22 cellular contexts compared by ENCODE assay signal in genomic region chr6:35202066-35202546, GRCh38. TPM values are rescaled to one million over a fixed set of nuclear protein-coding genes. Genes with fewer than 3 reads are reported as not detected.
DNase-seq lines count a peak whose midpoint lies in the region; ATAC-seq, FAIRE-seq and TF ChIP-seq lines count a peak whose summit lies in the region.
"Had no signal": no experiment of that assay in that cellular context is flagged by ENCODE, and none has a peak within 500 bp of the region (broad histone marks: within the 10 kb centered on the region; RNA-seq: fewer than 3 reads in every experiment).

No MANE protein-coding gene starts in this region.

- no peak overlapping the region for H3K4me3 Mint-ChIP-seq in H9
- H3K4me3 Mint-ChIP-seq in activated CD8-positive, alpha-beta memory T cell treated with anti-CD3 and anti-CD28 coated beads, Interleukin-2, amount 10 ng/mL, durations not matched to agents 7 days and 5 days: no peak overlapping the region
- H3K4me3 Mint-ChIP-seq: mesothelial cell of epicardium, nephron progenitor cell had no signal

- no peak for TF ChIP-seq POLR2A in GM12892 (IDR thresholded peaks at IDR 0.05; ENCODE audit: low read depth, low read length)

- no peaks in the 10 kb centered on the region for H4K20me1 ChIP-seq in H9 (ENCODE audit: control insufficient read depth, insufficient read depth, insufficient read length)
- H4K20me1 ChIP-seq in MM.1S (ENCODE audit: insufficient read depth, low read length): no peaks in the 10 kb centered on the region

- no peak overlapping the region for H4K91ac ChIP-seq in H9 (ENCODE audit: insufficient read length, low read depth, low read length)

- H3K36me3 Mint-ChIP-seq in H9 (ENCODE audit: insufficient read depth in 1 of 3, low read depth in 3 of 3): no peaks in the 10 kb centered on the region
- no peaks in the 10 kb centered on the region for H3K36me3 Mint-ChIP-seq in activated CD8-positive, alpha-beta memory T cell treated with anti-CD3 and anti-CD28 coated beads, Interleukin-2, amount 10 ng/mL, durations not matched to agents 7 days and 5 days

- H3K4me1 ChIP-seq in H9 (ENCODE audit: insufficient read depth, low read length): no peaks in the 10 kb centered on the region
- no peaks in the 10 kb centered on the region for H3K4me1 ChIP-seq in MM.1S (ENCODE audit: low read length)

- no peak overlapping the region for H3K18ac ChIP-seq in H9 (ENCODE audit: insufficient read length, low read depth, low read length)

- H3K4me2 ChIP-seq in H9 (ENCODE audit: insufficient read depth, insufficient read length, low read length) (no peak overlapping the region), MM.1S (ENCODE audit: low read depth, low read length) (no peak overlapping the region)

- no peak overlapping the region for H3K27ac Mint-ChIP-seq in H9
- H3K27ac Mint-ChIP-seq in activated CD8-positive, alpha-beta memory T cell treated with anti-CD3 and anti-CD28 coated beads, Interleukin-2, amount 10 ng/mL, durations not matched to agents 7 days and 5 days: no peak overlapping the region
- H3K27ac Mint-ChIP-seq: activated T-helper 2 cell treated with anti-CD3 and anti-CD28 coated beads, Interferon-gamma antibody, Interleukin-2, Interleukin-4, amounts not matched to agents 10 μg/mL and 5 μg/mL and 100 μg/mL, durations not matched to agents 14 hours and 24 hours and 36 hours; mesothelial cell of epicardium; nephron progenitor cell had no signal

- H3K9ac ChIP-seq in H9 (ENCODE audit: extremely low read depth, insufficient read length, low read length) (no peak overlapping the region), MM.1S (ENCODE audit: low read length) (no peak overlapping the region)

- no peak overlapping the region for H3K4me3 ChIP-seq in MM.1S (ENCODE audit: low read length)
- H3K4me3 ChIP-seq: SJSA1, skin epidermis, upper lobe of left lung had no signal

- H4K8ac ChIP-seq in H9 (replicated peaks; ENCODE audit: insufficient read length, low read depth, low read length): no peak overlapping the region

- FAIRE-seq in TTC549 (lab: Jason Lieb, UNC): peak; percentile 78
- FAIRE-seq in GM12892 (lab: Jason Lieb, UNC): no peak
- FAIRE-seq: kidney had no signal

- H3K36me3 ChIP-seq in MM.1S (replicated peaks; ENCODE audit: insufficient read depth, low read length): no peaks in the 10 kb centered on the region
- H3K36me3 ChIP-seq: brain microvascular endothelial cell, SJSA1, upper lobe of left lung had no signal

- H3K27me3 ChIP-seq in H9 (ENCODE audit: insufficient read depth, low read length) (peaks cover 3% of the 10 kb centered on the region; the same call in 1 of the 2 replicates), MM.1S (replicated peaks; ENCODE audit: insufficient read depth, low read length) (no peaks in the 10 kb centered on the region)
- H3K27me3 ChIP-seq: brain microvascular endothelial cell, SJSA1, upper lobe of left lung had no signal

- H2BK20ac ChIP-seq in H9 (ENCODE audit: low read depth, low read length, poor library complexity, severe bottlenecking): no peak overlapping the region

- TF ChIP-seq CTCF in H9 (conservative IDR thresholded peaks at IDR 0.05): peak; percentile 36; the same call in 2 of the 3 replicates
- peak; percentile 14; the same call in 1 of the 2 replicates for TF ChIP-seq CTCF in MM.1S (IDR thresholded peaks at IDR 0.05; ENCODE audit: low read length)

- no peak overlapping the region for H2BK120ac ChIP-seq in H9 (ENCODE audit: low read depth, low read length, poor library complexity, severe bottlenecking)

- no peak overlapping the region for H2AFZ ChIP-seq in H9 (ENCODE audit: low read length)
- no peak overlapping the region for H2AFZ ChIP-seq in MM.1S (ENCODE audit: low read length)

- H2BK12ac ChIP-seq in H9 (ENCODE audit: insufficient read length, low read depth, low read length): no peak overlapping the region

- no CpG with 5 or more reads among the region's 6 CpGs for WGBS in H9 (ENCODE audit: extremely low coverage, insufficient read length, low lambda C conversion rate)

- H3K9me2 ChIP-seq in MM.1S (replicated peaks; ENCODE audit: insufficient read depth, low read length): no peaks in the 10 kb centered on the region

- H3K14ac ChIP-seq in H9 (ENCODE audit: insufficient read depth, low read length): no peak overlapping the region

- no peaks in the 10 kb centered on the region for H3F3A ChIP-seq in MM.1S (ENCODE audit: insufficient read depth, low read length)

- no peak overlapping the region for H4K5ac ChIP-seq in H9 (ENCODE audit: insufficient read length, low read depth, low read length)

- H3K79me2 ChIP-seq in H9 (ENCODE audit: insufficient read depth, low read length): no peaks in the 10 kb centered on the region
- H3K79me2 ChIP-seq in MM.1S (ENCODE audit: low read length): no peaks in the 10 kb centered on the region

- H3T11ph ChIP-seq in H9 (ENCODE audit: low read length): no peak overlapping the region

- H3K4me1 Mint-ChIP-seq in H9: peaks cover 8 to 12% of the 10 kb centered on the region in 2 experiments
- no peaks in the 10 kb centered on the region for H3K4me1 Mint-ChIP-seq in activated CD8-positive, alpha-beta memory T cell treated with anti-CD3 and anti-CD28 coated beads, Interleukin-2, amount 10 ng/mL, durations not matched to agents 7 days and 5 days

- H2BK5ac ChIP-seq in H9 (ENCODE audit: insufficient read length, low read length): no peak overlapping the region

- no peak overlapping the region for H2AK5ac ChIP-seq in H9 (ENCODE audit: insufficient read length, low read length)

- no peak overlapping the region for H3K4ac ChIP-seq in H9 (ENCODE audit: low read depth, low read length)

- H3K9me3 Mint-ChIP-seq in H9: peaks cover 0 to 3% of the 10 kb centered on the region in 2 experiments; a peak in 1 of 5 replicates
- H3K9me3 Mint-ChIP-seq in activated CD8-positive, alpha-beta memory T cell treated with anti-CD3 and anti-CD28 coated beads, Interleukin-2, amount 10 ng/mL, durations not matched to agents 7 days and 5 days (ENCODE audit: low read depth): no peaks in the 10 kb centered on the region
- H3K9me3 Mint-ChIP-seq: activated T-helper 2 cell treated with anti-CD3 and anti-CD28 coated beads, Interferon-gamma antibody, Interleukin-2, Interleukin-4, amounts not matched to agents 10 μg/mL and 5 μg/mL and 100 μg/mL, durations not matched to agents 14 hours and 24 hours and 36 hours had no signal

- no peak overlapping the region for H3K27ac ChIP-seq in H9 (ENCODE audit: insufficient read length, low read depth, low read length)
- H3K27ac ChIP-seq in MM.1S (ENCODE audit: low read length): no peak overlapping the region
- H3K27ac ChIP-seq: brain microvascular endothelial cell, skin epidermis, upper lobe of left lung had no signal

- intact Hi-C loops in left colon (cut with DNase I, micrococcal nuclease): no loop called here

- no peak overlapping the region for H2BK15ac ChIP-seq in H9 (ENCODE audit: low read depth, low read length)

- H3K56ac ChIP-seq in H9 (ENCODE audit: insufficient read length, low read depth, low read length): no peak overlapping the region

- CTCF ChIA-PET in activated CD8-positive, alpha-beta memory T cell treated with anti-CD3 and anti-CD28 coated beads, Interleukin-2, amount 10 ng/mL, durations not matched to agents 7 days and 5 days (lab: Charles Lee): interaction anchor here (4.2 to 12.9 kb wide), 3 partner anchors 10 to 217 kb away, joined by 22 to 158 read pairs (median 50); no protein-coding TSS in a partner anchor

- no peak overlapping the region for H3K23ac ChIP-seq in H9 (ENCODE audit: insufficient read length, low read depth, low read length)

- peak; percentile 83 for ATAC-seq in left colon
- ATAC-seq in activated CD8-positive, alpha-beta memory T cell treated with anti-CD3 and anti-CD28 coated beads, Interleukin-2, amount 10 ng/mL, durations not matched to agents 7 days and 5 days: no peak

- peaks cover 53% of the 10 kb centered on the region for H3K27me3 Mint-ChIP-seq in H9 (ENCODE audit: low read depth)
- H3K27me3 Mint-ChIP-seq in activated CD8-positive, alpha-beta memory T cell treated with anti-CD3 and anti-CD28 coated beads, Interleukin-2, amount 10 ng/mL, durations not matched to agents 7 days and 5 days: peaks cover 56% of the 10 kb centered on the region

- H3K9me3 ChIP-seq in H9 (ENCODE audit: control insufficient read depth, low read depth, low read length) (no peaks in the 10 kb centered on the region), MM.1S (replicated peaks; ENCODE audit: insufficient read depth, low read length) (no peaks in the 10 kb centered on the region)
- H3K9me3 ChIP-seq: SJSA1, upper lobe of left lung had no signal

- no peaks in the 10 kb centered on the region for H3K79me1 ChIP-seq in H9 (ENCODE audit: insufficient read depth, low read depth, low read length, poor library complexity, severe bottlenecking)

- H3K23me2 ChIP-seq in H9 (ENCODE audit: insufficient read length, low read depth, low read length, poor library complexity, severe bottlenecking): no peaks in the 10 kb centered on the region

- DNase-seq in H9: peak; percentile 36
- DNase-seq in MM.1S: no peak
- peak in 1 of 2 donors; percentile 39 for DNase-seq in left colon
- no peak for DNase-seq in GM12892 (ENCODE audit: insufficient read length)
- no peak for DNase-seq in activated CD8-positive, alpha-beta memory T cell treated with anti-CD3 and anti-CD28 coated beads, Interleukin-2, amount 10 ng/mL, durations not matched to agents 7 days and 5 days
- no peak for DNase-seq in NCI-H1694 treated with DMSO at 0.1 percent for 48 hours (lab: John Stamatoyannopoulos, UW)
- DNase-seq in HK-2 (ENCODE audit: unreplicated experiment): no peak
- DNase-seq: activated CD4-positive, CD25-positive, alpha-beta regulatory T cell treated with anti-CD3 and anti-CD28 coated beads, Interleukin-2, amount 50 U/mL, for 72 hours; brain microvascular endothelial cell; COR-L47; EL; kidney; NCI-H2029; NCI-H526; nephron progenitor cell; upper lobe of left lung had no signal

RNA-seq across cellular contexts. Expression of gene SCUBE3, which starts 11.7 kb away (rescaled TPM):
- 2.2 and 2.7 TPM in 2 replicates for total RNA-seq in H9 (2021)
- under 1 TPM; 0.09 to 0.67 TPM for total RNA-seq in left colon
- polyA plus RNA-seq in GM12892 (2012; ENCODE audit: missing spikeins): 0.25 TPM
- under 1 TPM; 0.12 to 0.54 TPM for total RNA-seq in activated CD8-positive, alpha-beta memory T cell treated with anti-CD3 and anti-CD28 coated beads, Interleukin-2, amount 10 ng/mL, durations not matched to agents 7 days and 5 days
- total RNA-seq: activated T-helper 2 cell treated with anti-CD3 and anti-CD28 coated beads, Interferon-gamma antibody, Interleukin-2, Interleukin-4, amounts not matched to agents 10 μg/mL and 5 μg/mL and 100 μg/mL, durations not matched to agents 14 hours and 24 hours and 36 hours; T-helper 2 cell treated with Interferon-gamma antibody and Interleukin-4, amounts not matched to agents 100 ng/mL and 5 ng/mL, for 36 hours had no signal

RNA-seq across cellular contexts. Expression of gene ZNF76, which starts 57.4 kb away (rescaled TPM):
- total RNA-seq in H9 (2021): 21.1 and 22.8 TPM in 2 replicates
- 10 to 100 TPM; 29.1 to 33.5 TPM for total RNA-seq in left colon
- 21.7 TPM for polyA plus RNA-seq in GM12892 (2012; ENCODE audit: missing spikeins)
- total RNA-seq in activated CD8-positive, alpha-beta memory T cell treated with anti-CD3 and anti-CD28 coated beads, Interleukin-2, amount 10 ng/mL, durations not matched to agents 7 days and 5 days: 10 to 100 TPM; 55.0 to 61.8 TPM
